In the genomic region with DNA sequence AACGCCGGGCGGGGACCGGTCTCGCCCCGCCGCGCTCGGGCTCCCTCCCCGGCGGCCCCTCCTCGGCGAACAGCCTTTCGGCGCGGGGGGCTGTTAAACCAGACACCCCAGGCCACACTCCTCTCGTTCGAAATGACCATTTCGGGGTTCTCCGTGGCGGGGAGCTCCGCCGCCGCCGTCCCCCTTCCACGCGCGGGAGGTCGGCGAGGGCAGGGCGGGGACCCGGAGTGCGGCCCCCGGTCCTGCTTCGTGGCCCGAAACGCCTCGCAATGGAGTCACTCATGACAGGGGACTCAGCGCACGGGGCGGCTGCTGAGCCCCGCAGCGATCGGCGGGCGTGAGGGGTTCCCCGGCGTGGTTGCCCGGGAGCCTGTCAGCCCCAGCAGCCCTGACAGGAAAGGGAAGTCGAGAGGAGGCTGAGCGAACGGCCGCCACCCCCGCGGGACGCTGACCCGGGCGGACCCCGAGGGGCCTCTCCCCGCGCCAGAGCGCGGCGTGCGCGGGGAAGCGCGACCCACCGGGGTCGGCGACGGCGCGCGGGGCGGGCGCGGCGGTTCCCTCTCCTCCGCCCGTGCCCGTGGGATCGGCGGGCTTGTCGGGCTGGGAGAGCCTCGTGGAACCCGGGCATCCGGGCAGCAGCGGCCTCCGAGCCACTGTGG, we compare ENCODE assay signal across 8 cellular contexts. TPM values are rescaled to one million over a fixed set of nuclear protein-coding genes. Genes with fewer than 3 reads are reported as not detected.
A peak's percentile ranks its signal among the peaks of the same experiment; 100 is the strongest.
DNase-seq lines count a peak whose midpoint lies in the region; ATAC-seq, FAIRE-seq and TF ChIP-seq lines count a peak whose summit lies in the region.

No MANE protein-coding gene starts in this region.

- H3K4me3 ChIP-seq in BLaER1 (peak overlapping the region; percentile 92), SJCRH30 (peak overlapping the region; percentile 78), kidney (ENCODE audit: low read length in 2 of 2) (peak overlapping the region in 1 of 2 donors; percentile 48)

- no peak for TF ChIP-seq CTCF in kidney (IDR thresholded peaks at IDR 0.05; ENCODE audit: borderline replicate concordance, extremely low read depth, insufficient read depth)

- peaks cover 25% of the 10 kb centered on the region for H3K27me3 ChIP-seq in BLaER1
- peaks cover 8% of the 10 kb centered on the region; the same call in 1 of the 2 replicates for H3K27me3 ChIP-seq in SJCRH30

- ATAC-seq in HG03159 (IDR thresholded peaks at IDR 0.05; ENCODE audit: unreplicated experiment) (peak; percentile 53), HG03457 (IDR thresholded peaks at IDR 0.05; ENCODE audit: unreplicated experiment) (no peak)

- peaks cover 20% of the 10 kb centered on the region; the same call in 1 of the 2 replicates for H3K36me3 ChIP-seq in BLaER1
- H3K36me3 ChIP-seq in SJCRH30 = no peaks in the 10 kb centered on the region
- no peaks in the 10 kb centered on the region for H3K36me3 ChIP-seq in kidney (ENCODE audit: control insufficient read depth in 1 of 2, insufficient read depth in 2 of 2, low read length in 2 of 2)

- FAIRE-seq in kidney (lab: Jason Lieb, UNC) = no peak

- peak overlapping the region; percentile 88 for H3K9ac ChIP-seq in BLaER1
- H3K9ac ChIP-seq in kidney (ENCODE audit: low read length in 2 of 2) = no peak overlapping the region

- H3K27ac ChIP-seq in BLaER1 (peak overlapping the region; percentile 92), SJCRH30 (no peak overlapping the region), kidney (ENCODE audit: low read depth in 2 of 2, low read length in 2 of 2) (no peak overlapping the region)

- H3K9me3 ChIP-seq in BLaER1 = peaks cover 8% of the 10 kb centered on the region; the same call in 1 of the 2 replicates
- peaks cover 10% of the 10 kb centered on the region for H3K9me3 ChIP-seq in SJCRH30 (replicated peaks)
- no peaks in the 10 kb centered on the region for H3K9me3 ChIP-seq in kidney (ENCODE audit: control insufficient read depth in 1 of 2, low read length in 2 of 2)

- peak overlapping the region; percentile 93 for H3K4me2 ChIP-seq in BLaER1

- H4K20me1 ChIP-seq in BLaER1 = no peaks in the 10 kb centered on the region

- DNase-seq in SJCRH30 = peak; percentile 45 to 52
- DNase-seq in astrocyte of the hippocampus (ENCODE audit: low read depth, low spot score) = peak; percentile 51
- DNase-seq in kidney = peak; percentile 75
- peak; percentile 26 for DNase-seq in stimulated activated CD4-positive, alpha-beta T cell treated with anti-CD3 and anti-CD28 coated beads, Interleukin-4, amount 100 ng/mL, for 24 hours

- H3K4me1 ChIP-seq in BLaER1 (peaks cover 24% of the 10 kb centered on the region), SJCRH30 (no peaks in the 10 kb centered on the region), kidney (ENCODE audit: control insufficient read depth in 1 of 2, insufficient read depth in 1 of 2, low read depth in 1 of 2, low read length in 2 of 2) (peaks cover 0 to 6% of the 10 kb centered on the region in 2 donors)

- intact Hi-C loops in kidney (cut with DNase I) = loop anchor here (10.0 kb wide), 1 partner anchor 134 kb away; no protein-coding TSS in a partner anchor

- peak; percentile 20 for TF ChIP-seq POLR2A in GM19099 (IDR thresholded peaks at IDR 0.05; ENCODE audit: extremely low read depth, insufficient read length, low read depth)

RNA-seq across cellular contexts. Expression of gene PIGZ, which starts 0.5 kb away (rescaled TPM):
- 0.05 and 0.06 TPM in 2 replicates for total RNA-seq in SJCRH30 (2014; rRNA removed; shearing (Covaris generic))
- 3.5 TPM for total RNA-seq in kidney
- polyA plus RNA-seq in kidney (ENCODE audit: insufficient read depth, low read depth, low replicate concordance) = 1.4 TPM

RNA-seq across cellular contexts. Expression of gene NCBP2, which starts 26.8 kb away (rescaled TPM):
- 102 TPM in 2 replicates for total RNA-seq in SJCRH30 (2014; rRNA removed; shearing (Covaris generic))
- 59.9 TPM for total RNA-seq in kidney
- 46.1 TPM for polyA plus RNA-seq in kidney (ENCODE audit: insufficient read depth, low read depth, low replicate concordance)
